1 cellular context compared by ENCODE assay signal in genomic region chr1:7581754-7582264, GRCh38.
TF ChIP-seq lines count a peak whose summit lies in the region.

No MANE protein-coding gene starts in this region.

TF ChIP-seq in HepG2, 621 proteins besides CTCF, POLR2A, EP300 and RAD21 (continued from another document):
- TF ChIP-seq UBTF (CRISPR knock-in tag; IDR thresholded peaks at IDR 0.05) (no peak), YEATS4 (CRISPR knock-in tag; IDR thresholded peaks at IDR 0.05; ENCODE audit: borderline replicate concordance) (no peak), ZNF430 (CRISPR knock-in tag; IDR thresholded peaks at IDR 0.05) (no peak)
TF ChIP-seq in HepG2: peak in this region for 0.
